ENCODE assay signal across 8 cellular contexts in genomic region chr20:62063981-62064787, GRCh38. TPM values are rescaled to one million over a fixed set of nuclear protein-coding genes. Genes with fewer than 3 reads are reported as not detected.
A peak's percentile ranks its signal among the peaks of the same experiment; 100 is the strongest.
DNase-seq lines count a peak whose midpoint lies in the region; ATAC-seq and TF ChIP-seq lines count a peak whose summit lies in the region.

No MANE protein-coding gene starts in this region.

- ATAC-seq in Right ventricle myocardium superior (ENCODE audit: poor library complexity) (peak; percentile 56), GM21423 (IDR thresholded peaks at IDR 0.05; ENCODE audit: unreplicated experiment) (no peak)

- TF ChIP-seq POLR2A in prostate gland (IDR thresholded peaks at IDR 0.05) = no peak

- no peaks in the 10 kb centered on the region for H3K36me3 ChIP-seq in prostate gland

- in situ Hi-C loops in G401 (cut with HindIII; ENCODE audit: low sequenced_read_pairs) = no loop called here

- TF ChIP-seq CTCF in WI38 (IDR thresholded peaks at IDR 0.05; ENCODE audit: low read depth, low read length) = no peak
- TF ChIP-seq CTCF in prostate gland (IDR thresholded peaks at IDR 0.05) = no peak

- CTCF ChIA-PET in HEK293T (lab: Yijun Ruan, JAX) = interaction anchor here (1.0 kb wide), 2 partner anchors 53 to 72 kb away, joined by 3 read pairs; no protein-coding TSS in a partner anchor

- H3K4me1 ChIP-seq in prostate gland (replicated peaks) = peaks cover 17% of the 10 kb centered on the region

- WGBS in prostate gland = 27% methylated on average over 29 of the region's 62 CpGs

- H3K4me3 ChIP-seq in WI38 (ENCODE audit: low read depth, low read length) (peak overlapping the region; percentile 46), prostate gland (peak overlapping the region; percentile 26 to 44)

- H3K9me3 ChIP-seq in prostate gland = no peaks in the 10 kb centered on the region

- H3K27me3 ChIP-seq in prostate gland (replicated peaks; ENCODE audit: insufficient read depth) = no peaks in the 10 kb centered on the region

- intact Hi-C loops in Right ventricle myocardium superior (cut with DNase I) (loop anchor here (5.0 kb wide), 1 partner anchor 68 kb away; no protein-coding TSS in a partner anchor), prostate gland (cut with DNase I) (loop anchor here (2.0 to 10.0 kb wide), 3 partner anchors 37 to 731 kb away; partner anchors contain the start of genes LSM14B and MRGBP)

- H3K27ac ChIP-seq in prostate gland = no peak overlapping the region

- POLR2A ChIA-PET in HEK293T (lab: Yijun Ruan, JAX) = no interaction called here

- DNase-seq in G401 (ENCODE audit: low spot score) (peak; percentile 39), Right ventricle myocardium superior (peak; percentile 73), prostate gland (ENCODE audit: low spot score) (no peak), HEK293T (ENCODE audit: extremely low spot score) (no peak), SHP77 treated with DMSO at 0.1 percent for 48 hours (lab: John Stamatoyannopoulos, UW) (no peak), cerebellum (ENCODE audit: low spot score) (no peak)

TF ChIP-seq in HEK293T, 16 proteins besides CTCF, POLR2A, EP300 and RAD21:
- TF ChIP-seq BHLHE40 (IDR thresholded peaks at IDR 0.05; ENCODE audit: borderline replicate concordance) (no peak), HDGF (IDR thresholded peaks at IDR 0.05; ENCODE audit: borderline replicate concordance) (no peak), CTBP1 (IDR thresholded peaks at IDR 0.05; ENCODE audit: borderline replicate concordance) (no peak), FOXK2 (IDR thresholded peaks at IDR 0.05) (no peak)

RNA-seq across cellular contexts. Expression of gene TAF4, which starts 1.5 kb away (rescaled TPM):
- total RNA-seq in G401 (2014; rRNA removed; shearing (Covaris generic)) = 8.2 and 13.8 TPM in 2 replicates
- 11.6 TPM for total RNA-seq in Right ventricle myocardium superior
- total RNA-seq in prostate gland = 10 to 100 TPM; 19.9 to 57.1 TPM
- total RNA-seq in cerebellum = 18.1 TPM

RNA-seq across cellular contexts. Expression of gene LSM14B, which starts 58.1 kb away (rescaled TPM):
- total RNA-seq in G401 (2014; rRNA removed; shearing (Covaris generic)) = 73.9 and 86.4 TPM in 2 replicates
- 51.7 TPM for total RNA-seq in Right ventricle myocardium superior
- 10 to 100 TPM; 39.7 to 87.1 TPM for total RNA-seq in prostate gland
- total RNA-seq in cerebellum = 65.1 TPM

Comparison
In these comparisons a context has a peak if more than half of its experiments do, and no peak if none do; other contexts are left out.
1. DNase-seq: peak in G401 (single experiment) and Right ventricle myocardium superior (single experiment); none in prostate gland (single experiment), HEK293T (single experiment), SHP77 treated with DMSO at 0.1 percent for 48 hours (single experiment) and cerebellum (single experiment).